Comparison of ENCODE assay signal across 22 cellular contexts in genomic region chr19:30593358-30593757, GRCh38.
DNase-seq lines count a peak whose midpoint lies in the region; ATAC-seq and TF ChIP-seq lines count a peak whose summit lies in the region.
"Had no signal": no experiment of that assay in that cellular context is flagged by ENCODE, and none has a peak within 500 bp of the region (broad histone marks: within the 10 kb centered on the region; RNA-seq: fewer than 3 reads in every experiment).

No MANE protein-coding gene starts in this region.

- H3K36me3 ChIP-seq in ascending aorta = no peaks in the 10 kb centered on the region
- H3K36me3 ChIP-seq: BLaER1 had no signal

- intact Hi-C loops in ascending aorta (cut with DNase I) (no loop called here), left colon (cut with DNase I, micrococcal nuclease) (no loop called here)

- no peak overlapping the region for H3K4me3 Mint-ChIP-seq in nephron progenitor cell
- H3K4me3 Mint-ChIP-seq: CD8-positive, alpha-beta T cell had no signal

- no peak for ATAC-seq in left colon
- ATAC-seq: CD8-positive, alpha-beta T cell; K562; Panc1; SK-N-SH treated with all-trans-retinoic acid at 6 μM for 48 hours had no signal

- no peaks in the 10 kb centered on the region for H3K27me3 ChIP-seq in ascending aorta
- H3K27me3 ChIP-seq: BLaER1 had no signal

- H3K9me3 Mint-ChIP-seq in nephron progenitor cell = peaks cover 4% of the 10 kb centered on the region
- H3K9me3 Mint-ChIP-seq: CD8-positive, alpha-beta T cell had no signal

- peaks cover 0 to 11% of the 10 kb centered on the region in 2 donors for H3K9me3 ChIP-seq in ascending aorta
- H3K9me3 ChIP-seq: BLaER1 had no signal

- peaks cover 17% of the 10 kb centered on the region for H3K27me3 Mint-ChIP-seq in nephron progenitor cell (ENCODE audit: low read depth, poor library complexity)

- H3K4me1 ChIP-seq in ascending aorta = no peaks in the 10 kb centered on the region
- H3K4me1 ChIP-seq: BLaER1 had no signal

- DNase-seq in DMS79 treated with DMSO at 0.1 percent for 48 hours (lab: John Stamatoyannopoulos, UW) = peak; percentile 22
- no peak for DNase-seq in DMS79 (lab: John Stamatoyannopoulos, UW)
- peak in 1 of 2 donors; percentile 64 for DNase-seq in ascending aorta (ENCODE audit: low spot score in 2 of 2)
- DNase-seq in left colon = peak; percentile 20 to 32
- DNase-seq in ureter (ENCODE audit: low spot score) = peak; percentile 65
- DNase-seq in NCI-H345 (lab: John Stamatoyannopoulos, UW) = no peak
- DNase-seq in activated CD4-positive, alpha-beta T cell treated with anti-CD3 and anti-CD28 coated beads for 4 hours = no peak
- DNase-seq in nephron progenitor cell = no peak
- DNase-seq: CD8-positive, alpha-beta T cell; DND-41; GDM1; GOT3; NCI-H1417; NCI-H1930; NCI-H2171; NCI-H524; SHP77 had no signal

- TF ChIP-seq CTCF in ascending aorta (IDR thresholded peaks at IDR 0.05) = no peak
- TF ChIP-seq CTCF in nephron progenitor cell (IDR thresholded peaks at IDR 0.05) = no peak

- H3K36me3 Mint-ChIP-seq in nephron progenitor cell (ENCODE audit: low read depth) = no peaks in the 10 kb centered on the region
- H3K36me3 Mint-ChIP-seq: CD8-positive, alpha-beta T cell had no signal

- H3K27ac ChIP-seq in ascending aorta = peak overlapping the region; percentile 3 to 56
- H3K27ac ChIP-seq: 22Rv1, BLaER1 had no signal

- no peak overlapping the region for H3K27ac Mint-ChIP-seq in nephron progenitor cell
- H3K27ac Mint-ChIP-seq: CD8-positive, alpha-beta T cell had no signal

- H3K4me1 Mint-ChIP-seq in nephron progenitor cell = peaks cover 27% of the 10 kb centered on the region

- peak overlapping the region in 1 of 2 donors; percentile 44 for H3K4me3 ChIP-seq in ascending aorta
- H3K4me3 ChIP-seq: BLaER1, K562 had no signal

Comparison
In these comparisons a context has a peak if more than half of its experiments do, and no peak if none do; other contexts are left out.
1. DNase-seq: peak in DMS79 treated with DMSO at 0.1 percent for 48 hours (single experiment), left colon (2 of 2) and ureter (single experiment); none in DMS79 (single experiment), NCI-H345 (single experiment), activated CD4-positive, alpha-beta T cell treated with anti-CD3 and anti-CD28 coated beads for 4 hours (0 of 2) and nephron progenitor cell (single experiment).